ENCODE assay signal across 25 cellular contexts in the genomic region with DNA sequence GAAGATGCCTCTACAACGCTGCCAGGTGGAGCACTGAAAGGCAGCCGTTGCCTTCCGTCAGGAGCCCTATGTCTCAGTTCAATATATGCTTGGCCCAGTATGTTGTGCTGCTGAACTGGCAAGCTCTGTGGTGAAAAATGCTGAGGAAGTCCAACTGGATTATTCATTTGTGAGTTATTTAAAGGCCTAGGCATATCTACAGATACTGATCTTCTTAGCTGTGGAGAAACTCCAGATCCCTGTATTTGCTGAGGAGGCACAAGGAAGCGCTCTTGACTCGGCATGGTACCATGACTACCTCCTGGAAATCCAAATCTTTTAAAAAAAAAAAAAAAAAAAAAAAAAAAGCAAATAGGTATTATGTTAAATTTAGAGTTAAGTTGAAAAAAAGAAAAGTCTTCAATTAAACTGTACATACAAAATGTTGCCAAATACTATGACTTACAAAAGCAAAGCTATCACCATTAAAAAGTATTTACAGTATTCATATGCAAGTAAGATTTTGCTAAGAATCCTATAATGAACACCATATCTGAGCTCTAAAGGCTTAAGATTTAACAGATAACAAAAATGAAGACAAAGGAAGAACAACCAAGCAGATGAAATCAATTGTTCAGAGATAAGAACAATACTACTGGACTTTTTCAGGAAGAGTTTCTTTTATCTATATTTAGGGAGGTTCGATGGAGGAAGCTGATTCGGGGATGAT.
DNase-seq lines count a peak whose midpoint lies in the region; ATAC-seq, FAIRE-seq and TF ChIP-seq lines count a peak whose summit lies in the region.
"Had no signal": no experiment of that assay in that cellular context is flagged by ENCODE, and none has a peak within 500 bp of the region (broad histone marks: within the 10 kb centered on the region; RNA-seq: fewer than 3 reads in every experiment).

No MANE protein-coding gene starts in this region.

- no peak overlapping the region for H3K27ac ChIP-seq in GM23248
- no peak overlapping the region for H3K27ac ChIP-seq in K562 (ENCODE audit: extremely low read depth, low read depth, low read length)
- H3K27ac ChIP-seq in trophoblast cell (ENCODE audit: low read depth, low read length), result no peak overlapping the region
- no peak overlapping the region for H3K27ac ChIP-seq in spleen
- H3K27ac ChIP-seq: ascending aorta; BLaER1 treated with 17β-estradiol and CSF1 and Interleukin-3, amounts not matched to agents 10 nM and 100 nM; cardiac muscle cell; coronary artery; ovary; skin epidermis had no signal

- CTCF ChIA-PET in K562 (lab: Yijun Ruan, JAX; ENCODE audit: low intra/inter-chr PET ratio), result no interaction called here

- no peaks in the 10 kb centered on the region for H3K9me1 ChIP-seq in K562 (ENCODE audit: control insufficient read depth, insufficient read depth, low read length)

- H3K4me3 ChIP-seq in GM23248 (no peak overlapping the region), K562 (no peak overlapping the region), trophoblast cell (ENCODE audit: low read depth, low read length) (no peak overlapping the region), spleen (no peak overlapping the region)
- H3K4me3 ChIP-seq: ascending aorta; BLaER1 treated with 17β-estradiol and CSF1 and Interleukin-3, amounts not matched to agents 10 nM and 100 nM; cardiac muscle cell; coronary artery; ovary; skin epidermis had no signal

- TF ChIP-seq CTCF in K562 (IDR thresholded peaks at IDR 0.05 in 2 of 3, conservative IDR thresholded peaks at IDR 0.05 in 1 of 3; ENCODE audit: insufficient read depth in 2 of 3, low read depth in 1 of 3, low read length in 3 of 3), result 0 out of 6 replicates have a peak, but pooled peaks of 1 of the 3 experiments have one; percentile 0
- TF ChIP-seq CTCF in spleen (IDR thresholded peaks at IDR 0.05 in 8 of 11, conservative IDR thresholded peaks at IDR 0.05 in 3 of 11), result no peak

- POLR2A ChIA-PET in K562 (lab: Yijun Ruan, JAX), result interaction anchor here (0.6 kb wide), 1 partner anchor 32 kb away, joined by 4 read pairs; no protein-coding TSS in a partner anchor

- intact Hi-C loops in K562 (cut with micrococcal nuclease) (no loop called here), spleen (cut with DNase I; ENCODE audit: low total_unique reads) (no loop called here)

- no peak for FAIRE-seq in K562 (lab: Jason Lieb, UNC)

- H3F3A ChIP-seq in GM23248 (ENCODE audit: insufficient read depth), result peaks cover 12% of the 10 kb centered on the region; the same call in 1 of the 2 replicates

- TF ChIP-seq RAD21 in K562 (CRISPR knock-in tag; conservative IDR thresholded peaks at IDR 0.05 in 1 of 2, IDR thresholded peaks at IDR 0.05 in 1 of 2), result no peak

- ATAC-seq in K562 (no peak), HG02885 (IDR thresholded peaks at IDR 0.05; ENCODE audit: poor library complexity, unreplicated experiment) (no peak)
- ATAC-seq: activated naive CD4-positive, alpha-beta T cell treated with anti-CD3 and anti-CD28 coated beads, Interleukin-2, amount 50 U/mL, for 72 hours; left lobe of liver; stimulated activated naive CD8-positive, alpha-beta T cell treated with anti-CD3 and anti-CD28 coated beads, Interleukin-15, amount 100 ng/mL, for 72 hours; WTC11 had no signal

- H3K4me3 Mint-ChIP-seq in IgD-negative memory B cell, result no peak overlapping the region
- H3K4me3 Mint-ChIP-seq: activated CD4-positive, alpha-beta T cell treated with anti-CD3 and anti-CD28 coated beads, Interleukin-2, amount 10 ng/mL, durations not matched to agents 7 days and 5 days; stimulated activated naive CD8-positive, alpha-beta T cell treated with anti-CD3 and anti-CD28 coated beads, Interleukin-15, amount 100 ng/mL, for 72 hours; WTC11 had no signal

- no peak overlapping the region for H4K8ac ChIP-seq in trophoblast cell (ENCODE audit: low read depth, low read length)

- 96% methylated on average over 7 of the region's 7 CpGs for WGBS in GM23248 (ENCODE audit: low coverage in 1 of 2, low lambda C conversion rate in 2 of 2, missing lambda C conversion rate in 2 of 2), 2 experiments
- WGBS in K562 (ENCODE audit: insufficient coverage, low coverage, missing lambda C conversion rate), result 87% methylated on average over 7 of the region's 7 CpGs
- no CpG with 5 or more reads among the region's 7 CpGs for WGBS in trophoblast cell (ENCODE audit: extremely low coverage, insufficient coverage, insufficient read length)
- 89 to 95% (median 92%) methylated on average over 7 of the region's 7 CpGs for WGBS in spleen, 5 donors

- H2BK120ac ChIP-seq in trophoblast cell (ENCODE audit: insufficient read depth, low read length, poor library complexity), result no peak overlapping the region

- H3K18ac ChIP-seq in trophoblast cell (ENCODE audit: low read length), result no peak overlapping the region

- H3K79me2 ChIP-seq in GM23248 (ENCODE audit: insufficient read depth) (peaks cover 8% of the 10 kb centered on the region; the same call in 1 of the 2 replicates), K562 (ENCODE audit: control insufficient read depth, insufficient read depth, low read length) (no peaks in the 10 kb centered on the region), trophoblast cell (ENCODE audit: control insufficient read depth, insufficient read depth, low read length, poor library complexity) (no peaks in the 10 kb centered on the region)

- no peak overlapping the region for H2BK12ac ChIP-seq in trophoblast cell (ENCODE audit: low read length)

- H3K27me3 Mint-ChIP-seq in IgD-negative memory B cell, result no peaks in the 10 kb centered on the region
- H3K27me3 Mint-ChIP-seq: activated CD4-positive, alpha-beta T cell treated with anti-CD3 and anti-CD28 coated beads, Interleukin-2, amount 10 ng/mL, durations not matched to agents 7 days and 5 days; stimulated activated naive CD8-positive, alpha-beta T cell treated with anti-CD3 and anti-CD28 coated beads, Interleukin-15, amount 100 ng/mL, for 72 hours had no signal

- H2AFZ ChIP-seq in GM23248 (no peak overlapping the region), K562 (ENCODE audit: low read depth, low read length) (no peak overlapping the region), trophoblast cell (ENCODE audit: insufficient read depth, low read length, poor library complexity) (no peak overlapping the region)

- H2AK5ac ChIP-seq in trophoblast cell (ENCODE audit: low read length), result no peak overlapping the region

- H4K12ac ChIP-seq in trophoblast cell (ENCODE audit: low read depth, low read length), result no peak overlapping the region

- in situ Hi-C loops in GM23248 (cut with MboI), result no loop called here
- in situ Hi-C loops in K562 (cut with MboI), result no loop called here

- H3K4me1 ChIP-seq in GM23248 (ENCODE audit: insufficient read depth) (peaks cover 14% of the 10 kb centered on the region), K562 (replicated peaks in 1 of 2; ENCODE audit: control insufficient read depth in 2 of 2, insufficient read depth in 2 of 2, low read length in 2 of 2) (no peaks in the 10 kb centered on the region), trophoblast cell (ENCODE audit: control insufficient read depth in 1 of 2, insufficient read depth in 2 of 2, low read length in 2 of 2) (peaks cover 0 to 2% of the 10 kb centered on the region in 2 experiments), spleen (no peaks in the 10 kb centered on the region)
- H3K4me1 ChIP-seq: ascending aorta; BLaER1 treated with 17β-estradiol and CSF1 and Interleukin-3, amounts not matched to agents 10 nM and 100 nM had no signal

- no TSS peak for BruUV-seq in K562 (replicated peaks; lab: Mats Ljungman, UMichigan)

- H3K79me1 ChIP-seq in trophoblast cell (ENCODE audit: low read length), result no peaks in the 10 kb centered on the region

- H3K36me3 Mint-ChIP-seq in IgD-negative memory B cell, result peaks cover 8% of the 10 kb centered on the region

- no peaks in the 10 kb centered on the region for H3K9me3 Mint-ChIP-seq in IgD-negative memory B cell
- H3K9me3 Mint-ChIP-seq: activated CD4-positive, alpha-beta T cell treated with anti-CD3 and anti-CD28 coated beads, Interleukin-2, amount 10 ng/mL, durations not matched to agents 7 days and 5 days; activated naive CD4-positive, alpha-beta T cell treated with anti-CD3 and anti-CD28 coated beads, Interleukin-2, amount 50 U/mL, for 72 hours; stimulated activated naive CD8-positive, alpha-beta T cell treated with anti-CD3 and anti-CD28 coated beads, Interleukin-15, amount 100 ng/mL, for 72 hours; WTC11 had no signal

- no peaks in the 10 kb centered on the region for H4K20me1 ChIP-seq in GM23248 (ENCODE audit: insufficient read depth)
- peaks cover 7% of the 10 kb centered on the region; the same call in 1 of the 2 replicates for H4K20me1 ChIP-seq in K562 (replicated peaks; ENCODE audit: control insufficient read depth, insufficient read depth, low read length)

- TF ChIP-seq EP300 in K562 (IDR thresholded peaks at IDR 0.05; ENCODE audit: low read length), result no peak

- H3K36me3 ChIP-seq in GM23248 (ENCODE audit: low read depth) (peaks cover 62% of the 10 kb centered on the region), K562 (ENCODE audit: control insufficient read depth, insufficient read depth, low read length) (peaks cover 85% of the 10 kb centered on the region), trophoblast cell (ENCODE audit: control insufficient read depth in 1 of 2, insufficient read depth in 2 of 2, low read length in 2 of 2) (peaks cover 26 to 46% of the 10 kb centered on the region in 2 experiments), spleen (peaks cover 5 to 100% (median 75%) of the 10 kb centered on the region in 6 donors)
- H3K36me3 ChIP-seq: ovary had no signal

- H3K4ac ChIP-seq in trophoblast cell (ENCODE audit: low read depth, low read length), result no peak overlapping the region

- no peak overlapping the region for H4K91ac ChIP-seq in trophoblast cell (ENCODE audit: low read depth, low read length)

- H3K9me3 ChIP-seq in GM23248 (ENCODE audit: low read depth), result no peaks in the 10 kb centered on the region
- no peaks in the 10 kb centered on the region for H3K9me3 ChIP-seq in K562 (replicated peaks; ENCODE audit: control insufficient read depth, insufficient read depth, low read depth, low read length)
- H3K9me3 ChIP-seq in trophoblast cell (ENCODE audit: insufficient read depth, low read depth, low read length), result no peaks in the 10 kb centered on the region
- H3K9me3 ChIP-seq in spleen, result no peaks in the 10 kb centered on the region
- H3K9me3 ChIP-seq: ascending aorta; BLaER1 treated with 17β-estradiol and CSF1 and Interleukin-3, amounts not matched to agents 10 nM and 100 nM; ovary had no signal

- H3K9ac ChIP-seq in GM23248, result no peak overlapping the region
- H3K9ac ChIP-seq in K562 (ENCODE audit: insufficient read depth in 1 of 2, low read depth in 2 of 2, low read length in 2 of 2), result no peak overlapping the region
- peak overlapping the region; percentile 33 for H3K9ac ChIP-seq in trophoblast cell (ENCODE audit: low read length)
- H3K9ac ChIP-seq: BLaER1 treated with 17β-estradiol and CSF1 and Interleukin-3, amounts not matched to agents 10 nM and 100 nM had no signal

- H3K4me2 ChIP-seq in GM23248 (ENCODE audit: unreplicated experiment) (no peak overlapping the region), K562 (ENCODE audit: insufficient read depth, low read length) (no peak overlapping the region), trophoblast cell (ENCODE audit: low read length) (no peak overlapping the region)
- H3K4me2 ChIP-seq: BLaER1 treated with 17β-estradiol and CSF1 and Interleukin-3, amounts not matched to agents 10 nM and 100 nM had no signal

- no peaks in the 10 kb centered on the region for H3K27me3 ChIP-seq in GM23248 (replicated peaks; ENCODE audit: insufficient read depth)
- H3K27me3 ChIP-seq in K562 (ENCODE audit: control insufficient read depth in 2 of 2, insufficient read depth in 2 of 2, low read length in 2 of 2), result no peaks in the 10 kb centered on the region
- no peaks in the 10 kb centered on the region for H3K27me3 ChIP-seq in trophoblast cell (ENCODE audit: insufficient read depth, low read length)
- H3K27me3 ChIP-seq in spleen (replicated peaks in 1 of 7), result no peaks in the 10 kb centered on the region
- H3K27me3 ChIP-seq: ascending aorta; BLaER1 treated with 17β-estradiol and CSF1 and Interleukin-3, amounts not matched to agents 10 nM and 100 nM; cardiac muscle cell; ovary had no signal

- H3K4me1 Mint-ChIP-seq in IgD-negative memory B cell, result peaks cover 12 to 22% (median 17%) of the 10 kb centered on the region in 3 donors
- H3K4me1 Mint-ChIP-seq: stimulated activated naive CD8-positive, alpha-beta T cell treated with anti-CD3 and anti-CD28 coated beads, Interleukin-15, amount 100 ng/mL, for 72 hours; WTC11 had no signal

- H3K23ac ChIP-seq in trophoblast cell (ENCODE audit: low read length), result no peak overlapping the region

- DNase-seq in GM23248 (peak; percentile 6), K562 (ENCODE audit: extremely low read depth in 1 of 4, low spot score in 3 of 4) (no peak), trophoblast cell (peak; percentile 54 to 82), OCI-M2 (lab: John Stamatoyannopoulos, UW; ENCODE audit: unreplicated experiment) (no peak), spleen (no peak)
- DNase-seq: activated CD4-positive, alpha-beta T cell treated with anti-CD3 and anti-CD28 coated beads, Interleukin-2, amount 10 ng/mL, durations not matched to agents 7 days and 5 days; effector CD8-positive, alpha-beta T cell; glutamatergic neuron; NCI-H1092; NCI-H1694; NCI-H446; NCI-H82; ovary; retina; stimulated activated naive CD8-positive, alpha-beta T cell treated with anti-CD3 and anti-CD28 coated beads, Interleukin-15, amount 100 ng/mL, for 72 hours had no signal

- no peaks in the 10 kb centered on the region for H3K9me2 ChIP-seq in GM23248 (ENCODE audit: insufficient read depth)

- H3K14ac ChIP-seq in trophoblast cell (ENCODE audit: low read length), result no peak overlapping the region

- peak overlapping the region; percentile 54 to 61 (median 55) for H3K27ac Mint-ChIP-seq in IgD-negative memory B cell
- H3K27ac Mint-ChIP-seq: activated CD4-positive, alpha-beta T cell treated with anti-CD3 and anti-CD28 coated beads, Interleukin-2, amount 10 ng/mL, durations not matched to agents 7 days and 5 days; stimulated activated naive CD8-positive, alpha-beta T cell treated with anti-CD3 and anti-CD28 coated beads, Interleukin-15, amount 100 ng/mL, for 72 hours; WTC11 had no signal

- no peak overlapping the region for H2BK5ac ChIP-seq in trophoblast cell (ENCODE audit: low read depth, low read length, poor library complexity)

- TF ChIP-seq POLR2A in K562 (conservative IDR thresholded peaks at IDR 0.05) (no peak), spleen (IDR thresholded peaks at IDR 0.05) (no peak)

Comparison
In these comparisons a context has a peak if more than half of its experiments do, and no peak if none do; other contexts are left out.
1. DNase-seq: peak in GM23248 (single experiment) and trophoblast cell (2 of 2); none in K562 (0 of 4), OCI-M2 (single experiment) and spleen (single experiment).